Comparison of ENCODE assay signal across 1 cellular context in the genomic region with DNA sequence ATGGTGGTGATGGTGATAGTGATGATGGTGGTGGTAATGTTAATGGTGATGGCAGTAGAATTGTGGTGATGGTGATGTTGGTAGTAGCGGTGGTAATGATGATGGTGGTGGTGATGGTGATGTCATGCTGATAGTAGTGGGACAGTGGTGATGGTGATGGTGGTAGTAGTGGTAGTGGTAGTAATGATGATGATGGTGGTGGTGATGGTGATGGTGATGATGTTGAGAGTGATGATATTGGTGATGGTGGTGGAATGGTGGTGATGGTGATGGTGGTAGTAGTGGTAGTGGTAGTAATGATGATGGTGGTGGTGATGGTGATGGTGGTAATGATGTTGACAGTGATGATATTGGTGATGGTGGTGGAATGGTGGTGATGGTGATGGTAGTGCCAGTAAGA.
TF ChIP-seq lines count a peak whose summit lies in the region.

No MANE protein-coding gene starts in this region.

TF ChIP-seq in GM12878, 131 proteins besides CTCF, POLR2A, EP300 and RAD21:
- TF ChIP-seq BCL11A (IDR thresholded peaks at IDR 0.05; ENCODE audit: low read depth, low read length) (no peak), MTA3 (IDR thresholded peaks at IDR 0.05; ENCODE audit: borderline replicate concordance, low read length) (no peak), SMAD1 (IDR thresholded peaks at IDR 0.05; ENCODE audit: low read depth, partially characterized antibody) (no peak), YBX1 (IDR thresholded peaks at IDR 0.05) (no peak)
- TF ChIP-seq, protein P1, sequence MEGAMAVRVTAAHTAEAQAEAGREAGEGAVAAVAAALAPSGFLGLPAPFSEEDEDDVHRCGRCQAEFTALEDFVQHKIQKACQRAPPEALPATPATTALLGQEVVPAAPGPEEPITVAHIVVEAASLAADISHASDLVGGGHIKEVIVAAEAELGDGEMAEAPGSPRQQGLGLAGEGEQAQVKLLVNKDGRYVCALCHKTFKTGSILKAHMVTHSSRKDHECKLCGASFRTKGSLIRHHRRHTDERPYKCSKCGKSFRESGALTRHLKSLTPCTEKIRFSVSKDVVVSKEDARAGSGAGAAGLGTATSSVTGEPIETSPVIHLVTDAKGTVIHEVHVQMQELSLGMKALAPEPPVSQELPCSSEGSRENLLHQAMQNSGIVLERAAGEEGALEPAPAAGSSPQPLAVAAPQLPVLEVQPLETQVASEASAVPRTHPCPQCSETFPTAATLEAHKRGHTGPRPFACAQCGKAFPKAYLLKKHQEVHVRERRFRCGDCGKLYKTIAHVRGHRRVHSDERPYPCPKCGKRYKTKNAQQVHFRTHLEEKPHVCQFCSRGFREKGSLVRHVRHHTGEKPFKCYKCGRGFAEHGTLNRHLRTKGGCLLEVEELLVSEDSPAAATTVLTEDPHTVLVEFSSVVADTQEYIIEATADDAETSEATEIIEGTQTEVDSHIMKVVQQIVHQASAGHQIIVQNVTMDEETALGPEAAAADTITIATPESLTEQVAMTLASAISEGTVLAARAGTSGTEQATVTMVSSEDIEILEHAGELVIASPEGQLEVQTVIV (IDR thresholded peaks at IDR 0.05; ENCODE audit: borderline replicate concordance, partially characterized antibody), result peak; percentile 23
